Comparison of ENCODE assay signal across 29 cellular contexts in genomic region chr7:69826283-69826682, GRCh38.
"Had no signal": no experiment of that assay in that cellular context is flagged by ENCODE, and none has a peak within 500 bp of the region (broad histone marks: within the 10 kb centered on the region; RNA-seq: fewer than 3 reads in every experiment).

No MANE protein-coding gene starts in this region.

- H3K4me3 Mint-ChIP-seq: activated naive CD4-positive, alpha-beta T cell treated with anti-CD3 and anti-CD28 coated beads, Interleukin-2, amount 10 ng/mL, durations not matched to agents 7 days and 5 days; activated naive CD8-positive, alpha-beta T cell treated with anti-CD3 and anti-CD28 coated beads, Interleukin-2, amount 10 ng/mL, durations not matched to agents 7 days and 5 days; activated T-cell treated with anti-CD3 and anti-CD28 coated beads, Interleukin-2, amount 50 U/mL, for 24 hours; neural progenitor cell; stimulated activated effector memory CD8-positive, alpha-beta T cell treated with anti-CD3 and anti-CD28 coated beads, Interleukin-12 subunit alpha, Interleukin-12 subunit beta, amount 100 ng/mL, for 72 hours had no signal

- H3K27me3 Mint-ChIP-seq: activated naive CD4-positive, alpha-beta T cell treated with anti-CD3 and anti-CD28 coated beads, Interleukin-2, amount 10 ng/mL, durations not matched to agents 7 days and 5 days had no signal

- H3K36me3 ChIP-seq: brain microvascular endothelial cell, esophagus muscularis mucosa, heart right ventricle, left lung, lower lobe of right lung, neural progenitor cell, sigmoid colon, stomach, thyroid gland, upper lobe of left lung, vagina had no signal

- H3K27ac ChIP-seq: brain microvascular endothelial cell, esophagus muscularis mucosa, foreskin keratinocyte, heart right ventricle, left lung, lower lobe of right lung, neural progenitor cell, parathyroid adenoma, psoas muscle, stomach, thyroid gland, upper lobe of left lung, vagina had no signal

- H3K9me3 Mint-ChIP-seq: activated naive CD4-positive, alpha-beta T cell treated with anti-CD3 and anti-CD28 coated beads, Interleukin-2, amount 10 ng/mL, durations not matched to agents 7 days and 5 days; activated T-cell treated with anti-CD3 and anti-CD28 coated beads, Interleukin-2, amount 50 U/mL, for 24 hours; stimulated activated effector memory CD8-positive, alpha-beta T cell treated with anti-CD3 and anti-CD28 coated beads, Interleukin-12 subunit alpha, Interleukin-12 subunit beta, amount 100 ng/mL, for 72 hours had no signal

- DNase-seq: activated CD4-positive, alpha-beta T cell treated with anti-CD3 and anti-CD28 coated beads for 4 hours; activated CD4-positive, alpha-beta T cell treated with anti-CD3 and anti-CD28 coated beads, Interleukin-2, amount 50 U/mL, for 4 hours; activated CD8-positive, alpha-beta memory T cell treated with anti-CD3 and anti-CD28 coated beads, Interleukin-2, amount 50 U/mL, for 48 hours; activated gamma-delta T cell; activated naive CD4-positive, alpha-beta T cell treated with anti-CD3 and anti-CD28 coated beads, Interleukin-2, amount 10 ng/mL, durations not matched to agents 7 days and 5 days; activated naive CD8-positive, alpha-beta T cell treated with anti-CD3 and anti-CD28 coated beads, Interleukin-2, amount 10 ng/mL, durations not matched to agents 7 days and 5 days; activated T-cell treated with anti-CD3 and anti-CD28 coated beads, Interleukin-2, amount 50 U/mL, for 24 hours; brain microvascular endothelial cell; cortex of kidney; foreskin keratinocyte; heart right ventricle; kidney glomerular epithelial cell; left lung; lower lobe of right lung; mesendoderm; mucosa of descending colon; occipital lobe; psoas muscle; sigmoid colon; small intestine; stimulated activated CD4-positive, alpha-beta T cell treated with anti-CD3 and anti-CD28 coated beads, Interleukin-4, amount 100 ng/mL, for 24 hours; stomach; thyroid gland; upper lobe of left lung had no signal

- H3K9me3 ChIP-seq: esophagus muscularis mucosa, lower lobe of right lung, mucosa of descending colon, sigmoid colon, stomach, thyroid gland, upper lobe of left lung, vagina had no signal

- H3K36me3 Mint-ChIP-seq: activated naive CD4-positive, alpha-beta T cell treated with anti-CD3 and anti-CD28 coated beads, Interleukin-2, amount 10 ng/mL, durations not matched to agents 7 days and 5 days; stimulated activated effector memory CD8-positive, alpha-beta T cell treated with anti-CD3 and anti-CD28 coated beads, Interleukin-12 subunit alpha, Interleukin-12 subunit beta, amount 100 ng/mL, for 72 hours had no signal

- H3K79me2 ChIP-seq: parathyroid adenoma had no signal

- H2AFZ ChIP-seq: neural progenitor cell, parathyroid adenoma had no signal

- H3K4me3 ChIP-seq: esophagus muscularis mucosa, heart right ventricle, left lung, lower lobe of right lung, mucosa of descending colon, neural progenitor cell, psoas muscle, sigmoid colon, stomach, thyroid gland, upper lobe of left lung, vagina had no signal

- H3K9ac ChIP-seq: neural progenitor cell, parathyroid adenoma had no signal

- H3K4me2 ChIP-seq: neural progenitor cell had no signal

- ATAC-seq: foreskin keratinocyte; heart right ventricle; mucosa of descending colon; psoas muscle; stimulated activated effector memory CD8-positive, alpha-beta T cell treated with anti-CD3 and anti-CD28 coated beads, Interleukin-12 subunit alpha, Interleukin-12 subunit beta, amount 100 ng/mL, for 72 hours had no signal

- H3K27ac Mint-ChIP-seq: activated naive CD4-positive, alpha-beta T cell treated with anti-CD3 and anti-CD28 coated beads, Interleukin-2, amount 10 ng/mL, durations not matched to agents 7 days and 5 days; activated naive CD8-positive, alpha-beta T cell treated with anti-CD3 and anti-CD28 coated beads, Interleukin-2, amount 10 ng/mL, durations not matched to agents 7 days and 5 days; activated T-cell treated with anti-CD3 and anti-CD28 coated beads, Interleukin-2, amount 50 U/mL, for 24 hours; neural progenitor cell; stimulated activated effector memory CD8-positive, alpha-beta T cell treated with anti-CD3 and anti-CD28 coated beads, Interleukin-12 subunit alpha, Interleukin-12 subunit beta, amount 100 ng/mL, for 72 hours had no signal

- H3K4me1 ChIP-seq: foreskin keratinocyte, parathyroid adenoma had no signal

- H3K4me1 Mint-ChIP-seq: stimulated activated effector memory CD8-positive, alpha-beta T cell treated with anti-CD3 and anti-CD28 coated beads, Interleukin-12 subunit alpha, Interleukin-12 subunit beta, amount 100 ng/mL, for 72 hours had no signal

- H3K27me3 ChIP-seq: brain microvascular endothelial cell, esophagus muscularis mucosa, heart right ventricle, left lung, neural progenitor cell, sigmoid colon, stomach, thyroid gland, upper lobe of left lung, vagina had no signal
